19 cellular contexts compared by ENCODE assay signal in the genomic region with DNA sequence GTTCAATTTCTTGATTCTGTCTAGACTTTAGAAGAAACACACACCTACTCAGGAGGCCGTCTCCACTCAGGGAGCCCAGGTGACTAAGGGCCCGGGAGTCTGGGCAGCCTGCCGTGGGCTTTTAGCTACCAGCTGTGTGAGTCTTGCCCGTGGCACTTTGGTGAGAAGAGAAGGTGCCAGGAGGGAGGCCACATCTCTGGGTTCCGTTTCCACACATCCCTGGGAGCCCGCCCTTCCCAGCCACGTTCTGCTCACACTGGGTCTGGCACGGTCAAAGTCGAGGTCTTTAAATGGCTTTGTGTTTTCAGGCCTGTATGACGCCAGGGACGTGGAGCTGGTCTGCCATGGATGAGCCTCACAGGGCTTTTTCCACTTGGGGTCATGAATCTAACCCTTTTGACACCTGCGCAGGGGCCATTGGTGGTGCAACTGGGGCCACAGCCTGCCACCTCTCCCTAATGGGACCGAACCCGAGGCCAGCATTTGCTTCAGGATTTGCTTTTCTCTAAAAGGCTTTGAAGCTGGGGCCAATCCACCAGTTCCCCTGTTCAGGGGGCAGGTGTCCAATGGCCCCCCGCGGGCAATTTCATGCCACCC. TPM values are rescaled to one million over a fixed set of nuclear protein-coding genes. Genes with fewer than 3 reads are reported as not detected.
"Had no signal": no experiment of that assay in that cellular context is flagged by ENCODE, and none has a peak within 500 bp of the region (broad histone marks: within the 10 kb centered on the region; RNA-seq: fewer than 3 reads in every experiment).

No MANE protein-coding gene starts in this region.

- H3K4me3 Mint-ChIP-seq: activated CD4-positive, alpha-beta T cell treated with anti-CD3 and anti-CD28 coated beads, Interleukin-2, amount 10 ng/mL, durations not matched to agents 24 days and 14 days; activated naive CD4-positive, alpha-beta T cell treated with anti-CD3 and anti-CD28 coated beads for 36 hours; activated T-helper 17 cell treated with anti-CD3 and anti-CD28 coated beads, Interleukin-2, amount 50 U/mL, for 72 hours; naive thymus-derived CD4-positive, alpha-beta T cell; stimulated activated memory B cell treated with anti-CD40 and anti-IgM and Interleukin-4, amounts not matched to agents 10 μg/mL and 1 μg/mL and 100 μg/mL, for 72 hours; WTC11 had no signal

- H3K27ac Mint-ChIP-seq: activated CD4-positive, alpha-beta T cell treated with anti-CD3 and anti-CD28 coated beads, Interleukin-2, amount 10 ng/mL, durations not matched to agents 24 days and 14 days; activated naive CD4-positive, alpha-beta T cell treated with anti-CD3 and anti-CD28 coated beads for 36 hours; activated T-helper 17 cell treated with anti-CD3 and anti-CD28 coated beads, Interleukin-2, amount 50 U/mL, for 72 hours; naive thymus-derived CD4-positive, alpha-beta T cell; stimulated activated memory B cell treated with anti-CD40 and anti-IgM and Interleukin-4, amounts not matched to agents 10 μg/mL and 1 μg/mL and 100 μg/mL, for 72 hours; WTC11 had no signal

- H3K9me3 Mint-ChIP-seq: activated CD4-positive, alpha-beta T cell treated with anti-CD3 and anti-CD28 coated beads, Interleukin-2, amount 10 ng/mL, durations not matched to agents 24 days and 14 days; activated T-helper 17 cell treated with anti-CD3 and anti-CD28 coated beads, Interleukin-2, amount 50 U/mL, for 72 hours had no signal

- H3K9me3 ChIP-seq: neutrophil had no signal

- H3K27ac ChIP-seq: neutrophil had no signal

- H3K27me3 Mint-ChIP-seq: activated CD4-positive, alpha-beta T cell treated with anti-CD3 and anti-CD28 coated beads, Interleukin-2, amount 10 ng/mL, durations not matched to agents 24 days and 14 days had no signal

- ATAC-seq: activated T-helper 17 cell treated with anti-CD3 and anti-CD28 coated beads, Interleukin-2, amount 50 U/mL, for 72 hours; left colon; naive thymus-derived CD4-positive, alpha-beta T cell; stimulated activated memory B cell treated with anti-CD40 and anti-IgM and Interleukin-4, amounts not matched to agents 10 μg/mL and 1 μg/mL and 100 μg/mL, for 72 hours; WTC11 had no signal

- H3K36me3 ChIP-seq: neutrophil had no signal

- H3K4me1 Mint-ChIP-seq: activated T-helper 17 cell treated with anti-CD3 and anti-CD28 coated beads, Interleukin-2, amount 50 U/mL, for 72 hours; naive thymus-derived CD4-positive, alpha-beta T cell; WTC11 had no signal

- H3K36me3 Mint-ChIP-seq: naive thymus-derived CD4-positive, alpha-beta T cell; stimulated activated memory B cell treated with anti-CD40 and anti-IgM and Interleukin-4, amounts not matched to agents 10 μg/mL and 1 μg/mL and 100 μg/mL, for 72 hours had no signal

- DNase-seq: activated CD4-positive, alpha-beta T cell treated with anti-CD3 and anti-CD28 coated beads, Interleukin-2, amount 10 ng/mL, durations not matched to agents 24 days and 14 days; activated naive CD4-positive, alpha-beta T cell treated with anti-CD3 and anti-CD28 coated beads for 36 hours; activated T-cell treated with anti-CD3 and anti-CD28 coated beads for 4 hours; dermis blood vessel endothelial cell; erythroblast; left colon; naive thymus-derived CD4-positive, alpha-beta T cell; stimulated activated CD4-positive, alpha-beta T cell treated with anti-CD3 and anti-CD28 coated beads, Interleukin-1b, Interleukin-23, amount 100 ng/mL, for 48 hours; T-helper 9 cell had no signal

RNA-seq across cellular contexts. Expression of gene FCN2, which starts 17.2 kb away (rescaled TPM):
- total RNA-seq: activated CD4-positive, alpha-beta T cell treated with anti-CD3 and anti-CD28 coated beads, Interleukin-2, amount 10 ng/mL, durations not matched to agents 24 days and 14 days; activated naive CD4-positive, alpha-beta T cell treated with anti-CD3 and anti-CD28 coated beads for 36 hours; activated T-helper 17 cell treated with anti-CD3 and anti-CD28 coated beads, Interleukin-2, amount 50 U/mL, for 72 hours; dermis blood vessel endothelial cell; fibroblast of villous mesenchyme; left colon; lung microvascular endothelial cell; mononuclear cell; naive thymus-derived CD4-positive, alpha-beta T cell; posterior vena cava; right cardiac atrium; urinary bladder; WTC11 had no signal
- polyA plus RNA-seq: naive thymus-derived CD4-positive, alpha-beta T cell had no signal

RNA-seq across cellular contexts. Expression of gene FCN1, which starts 54.3 kb away (rescaled TPM):
- total RNA-seq: activated CD4-positive, alpha-beta T cell treated with anti-CD3 and anti-CD28 coated beads, Interleukin-2, amount 10 ng/mL, durations not matched to agents 24 days and 14 days; activated naive CD4-positive, alpha-beta T cell treated with anti-CD3 and anti-CD28 coated beads for 36 hours; activated T-helper 17 cell treated with anti-CD3 and anti-CD28 coated beads, Interleukin-2, amount 50 U/mL, for 72 hours; dermis blood vessel endothelial cell; fibroblast of villous mesenchyme; lung microvascular endothelial cell; WTC11 had no signal
